Comparison of ENCODE assay signal across 11 cellular contexts in the genomic region with DNA sequence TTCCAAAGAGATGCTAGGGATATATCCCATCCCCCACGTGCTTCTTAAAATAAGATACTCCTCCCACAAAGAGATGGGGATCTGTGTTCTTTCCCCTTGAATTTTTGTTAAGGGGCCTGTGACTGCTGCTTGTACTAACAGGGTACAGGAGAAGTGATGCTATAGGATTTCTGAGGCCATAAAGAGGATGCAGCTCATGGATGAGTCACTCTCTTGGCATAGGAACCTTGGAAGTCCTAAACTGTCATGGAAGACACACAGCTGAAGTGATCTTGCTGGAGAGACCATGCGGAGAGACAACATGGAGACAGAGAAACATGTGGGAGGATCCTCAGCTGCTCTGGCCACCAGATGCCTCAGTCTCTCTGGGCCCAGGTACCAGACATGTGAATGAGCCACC.
"Had no signal": no experiment of that assay in that cellular context is flagged by ENCODE, and none has a peak within 500 bp of the region (broad histone marks: within the 10 kb centered on the region; RNA-seq: fewer than 3 reads in every experiment).

No MANE protein-coding gene starts in this region.

- H3K9me3 ChIP-seq: ascending aorta, pancreas, thyroid gland, uterus had no signal

- H3K4me3 ChIP-seq: ascending aorta, cardiac muscle cell, pancreas, skin epidermis, thyroid gland, uterus had no signal

- H3K27me3 ChIP-seq: ascending aorta, cardiac muscle cell, pancreas, thyroid gland, uterus had no signal

- H3K27ac ChIP-seq: ascending aorta, cardiac muscle cell, pancreas, skin epidermis, thyroid gland, uterus had no signal

- ATAC-seq: activated naive CD8-positive, alpha-beta T cell treated with anti-CD3 and anti-CD28 coated beads, Interleukin-2, amount 50 U/mL, for 24 hours; pancreas had no signal

- DNase-seq: activated CD4-positive, alpha-beta T cell treated with anti-CD3 and anti-CD28 coated beads, Interleukin-2, amount 10 ng/mL, durations not matched to agents 24 days and 14 days; activated naive CD4-positive, alpha-beta T cell; activated naive CD8-positive, alpha-beta T cell treated with anti-CD3 and anti-CD28 coated beads, Interleukin-2, amount 50 U/mL, for 24 hours; hypothalamus; kidney glomerular epithelial cell; pancreas; thyroid gland; uterus had no signal

- H3K4me1 ChIP-seq: ascending aorta, pancreas, thyroid gland, uterus had no signal

- H3K36me3 ChIP-seq: ascending aorta, cardiac muscle cell, pancreas, thyroid gland, uterus had no signal
